Comparison of ENCODE assay signal across 8 cellular contexts in the genomic region with DNA sequence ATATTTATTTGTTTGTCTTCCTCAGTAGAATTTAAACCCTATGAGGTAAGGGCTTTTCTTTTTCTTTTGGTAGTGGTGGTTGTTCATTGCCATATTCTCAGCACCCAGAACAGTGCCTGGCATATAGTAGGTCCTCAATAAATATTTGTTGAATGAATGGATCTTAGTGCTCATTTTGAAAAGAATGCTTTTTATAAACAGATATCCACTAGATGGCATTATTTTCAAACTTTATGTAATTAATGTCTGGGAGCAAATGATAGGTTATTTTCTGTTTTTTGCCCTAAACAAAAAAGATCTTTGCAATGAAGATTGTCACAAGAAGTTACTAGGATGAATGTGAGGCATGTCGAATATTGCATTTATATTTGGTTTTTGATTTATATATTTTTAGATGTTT.
DNase-seq lines count a peak whose midpoint lies in the region; ATAC-seq and TF ChIP-seq lines count a peak whose summit lies in the region.

No MANE protein-coding gene starts in this region.

- ATAC-seq in HG03571 (IDR thresholded peaks at IDR 0.05; ENCODE audit: unreplicated experiment), result no peak
- no peak for ATAC-seq in activated T-helper 17 cell treated with anti-CD3 and anti-CD28 coated beads, Interleukin-2, amount 50 U/mL, for 72 hours (replicated peaks)

- H3K36me3 Mint-ChIP-seq in neural crest cell (ENCODE audit: low read depth), result no peaks in the 10 kb centered on the region
- peaks cover 1% of the 10 kb centered on the region for H3K36me3 Mint-ChIP-seq in activated CD4-positive, alpha-beta T cell treated with anti-CD3 and anti-CD28 coated beads, Interleukin-2, amount 10 ng/mL, durations not matched to agents 7 days and 5 days (ENCODE audit: low read depth)
- peaks cover 6% of the 10 kb centered on the region for H3K36me3 Mint-ChIP-seq in activated T-helper 17 cell treated with anti-CD3 and anti-CD28 coated beads, Interleukin-2, amount 50 U/mL, for 72 hours (ENCODE audit: low read depth)

- no peak overlapping the region for H3K27ac Mint-ChIP-seq in neural crest cell (ENCODE audit: unreplicated experiment)
- H3K27ac Mint-ChIP-seq in activated CD4-positive, alpha-beta T cell treated with anti-CD3 and anti-CD28 coated beads, Interleukin-2, amount 10 ng/mL, durations not matched to agents 7 days and 5 days, result no peak overlapping the region
- no peak overlapping the region for H3K27ac Mint-ChIP-seq in activated T-helper 17 cell treated with anti-CD3 and anti-CD28 coated beads, Interleukin-2, amount 50 U/mL, for 72 hours

- H3K27me3 Mint-ChIP-seq in neural crest cell (ENCODE audit: low read depth), result no peaks in the 10 kb centered on the region
- H3K27me3 Mint-ChIP-seq in activated CD4-positive, alpha-beta T cell treated with anti-CD3 and anti-CD28 coated beads, Interleukin-2, amount 10 ng/mL, durations not matched to agents 7 days and 5 days, result no peaks in the 10 kb centered on the region
- H3K27me3 Mint-ChIP-seq in activated T-helper 17 cell treated with anti-CD3 and anti-CD28 coated beads, Interleukin-2, amount 50 U/mL, for 72 hours, result no peaks in the 10 kb centered on the region

- no peaks in the 10 kb centered on the region for H3K9me3 Mint-ChIP-seq in neural crest cell
- no peaks in the 10 kb centered on the region for H3K9me3 Mint-ChIP-seq in activated CD4-positive, alpha-beta T cell treated with anti-CD3 and anti-CD28 coated beads, Interleukin-2, amount 10 ng/mL, durations not matched to agents 7 days and 5 days
- no peaks in the 10 kb centered on the region for H3K9me3 Mint-ChIP-seq in activated T-helper 17 cell treated with anti-CD3 and anti-CD28 coated beads, Interleukin-2, amount 50 U/mL, for 72 hours

- TF ChIP-seq CTCF in cardiac fibroblast (IDR thresholded peaks at IDR 0.05; ENCODE audit: low read depth, low read length), result peak; percentile 21
- TF ChIP-seq CTCF in neural crest cell (conservative IDR thresholded peaks at IDR 0.05), result peak; percentile 59

- peaks cover 4% of the 10 kb centered on the region for H3K4me1 Mint-ChIP-seq in neural crest cell
- H3K4me1 Mint-ChIP-seq in activated CD4-positive, alpha-beta T cell treated with anti-CD3 and anti-CD28 coated beads, Interleukin-2, amount 10 ng/mL, durations not matched to agents 7 days and 5 days, result peaks cover 25% of the 10 kb centered on the region
- H3K4me1 Mint-ChIP-seq in activated T-helper 17 cell treated with anti-CD3 and anti-CD28 coated beads, Interleukin-2, amount 50 U/mL, for 72 hours, result peaks cover 10% of the 10 kb centered on the region

- no peak overlapping the region for H3K4me3 ChIP-seq in cardiac fibroblast (replicated peaks in 1 of 2; ENCODE audit: low read depth in 2 of 2, low read length in 2 of 2)

- CTCF ChIA-PET in activated CD4-positive, alpha-beta T cell treated with anti-CD3 and anti-CD28 coated beads, Interleukin-2, amount 10 ng/mL, durations not matched to agents 7 days and 5 days (lab: Charles Lee), result interaction anchor here (1.1 kb wide), 1 partner anchor 933 kb away, joined by 3 read pairs; no protein-coding TSS in a partner anchor

- no peak overlapping the region for H3K4me3 Mint-ChIP-seq in neural crest cell
- H3K4me3 Mint-ChIP-seq in activated CD4-positive, alpha-beta T cell treated with anti-CD3 and anti-CD28 coated beads, Interleukin-2, amount 10 ng/mL, durations not matched to agents 7 days and 5 days, result no peak overlapping the region
- H3K4me3 Mint-ChIP-seq in activated T-helper 17 cell treated with anti-CD3 and anti-CD28 coated beads, Interleukin-2, amount 50 U/mL, for 72 hours, result no peak overlapping the region

- POLR2A ChIA-PET in activated CD4-positive, alpha-beta T cell treated with anti-CD3 and anti-CD28 coated beads, Interleukin-2, amount 10 ng/mL, durations not matched to agents 7 days and 5 days (lab: Charles Lee), result no interaction called here

- DNase-seq in COLO829 (ENCODE audit: low spot score) (peak; percentile 49), LoVo (ENCODE audit: low spot score) (peak; percentile 43), cardiac fibroblast (ENCODE audit: low read depth in 2 of 2) (peak; percentile 54 to 56), neural crest cell (ENCODE audit: low read depth, low spot score) (no peak), amygdala (lab: John Stamatoyannopoulos, UW) (no peak)
- no peak for DNase-seq in activated CD4-positive, alpha-beta T cell treated with anti-CD3 and anti-CD28 coated beads, Interleukin-2, amount 10 ng/mL, durations not matched to agents 7 days and 5 days

Comparison
In these comparisons a context has a peak if more than half of its experiments do, and no peak if none do; other contexts are left out.
1. DNase-seq: peak in COLO829 (single experiment), LoVo (single experiment) and cardiac fibroblast (2 of 2); none in neural crest cell (single experiment), amygdala (0 of 56) and activated CD4-positive, alpha-beta T cell treated with anti-CD3 and anti-CD28 coated beads, Interleukin-2, amount 10 ng/mL, durations not matched to agents 7 days and 5 days (single experiment).